8 cellular contexts compared by ENCODE assay signal in genomic region chr4:151801547-151802516, GRCh38. TPM values are rescaled to one million over a fixed set of nuclear protein-coding genes. Genes with fewer than 3 reads are reported as not detected.
DNase-seq lines count a peak whose midpoint lies in the region; ATAC-seq, FAIRE-seq and TF ChIP-seq lines count a peak whose summit lies in the region.

No MANE protein-coding gene starts in this region.

- no peak overlapping the region for H3K9ac ChIP-seq in astrocyte (ENCODE audit: low read length)

- H3K27me3 Mint-ChIP-seq in T-helper 2 cell treated with Interferon-gamma antibody and Interleukin-4, amounts not matched to agents 5 μg/mL and 100 μg/mL, for 36 hours (ENCODE audit: low read depth), result no peaks in the 10 kb centered on the region
- no peaks in the 10 kb centered on the region for H3K27me3 Mint-ChIP-seq in astrocyte (ENCODE audit: low read depth, unreplicated experiment)

- H3K4me2 ChIP-seq in astrocyte (ENCODE audit: low read length), result no peak overlapping the region

- intact Hi-C loops in left lung (cut with DNase I), result no loop called here

- no peak overlapping the region for H3K27ac Mint-ChIP-seq in T-helper 2 cell treated with Interferon-gamma antibody and Interleukin-4, amounts not matched to agents 5 μg/mL and 100 μg/mL, for 36 hours
- no peak overlapping the region for H3K27ac Mint-ChIP-seq in astrocyte (ENCODE audit: unreplicated experiment)

- H2AFZ ChIP-seq in astrocyte (ENCODE audit: low read depth, low read length), result no peak overlapping the region

- no peak for FAIRE-seq in astrocyte (lab: Jason Lieb, UNC)

- H3K27ac ChIP-seq in astrocyte (ENCODE audit: low read depth, low read length) (no peak overlapping the region), left lung (no peak overlapping the region)

- H3K36me3 ChIP-seq in astrocyte (ENCODE audit: insufficient read depth, low read length) (no peaks in the 10 kb centered on the region), left lung (no peaks in the 10 kb centered on the region)

- H3K4me3 Mint-ChIP-seq in T-helper 2 cell treated with Interferon-gamma antibody and Interleukin-4, amounts not matched to agents 5 μg/mL and 100 μg/mL, for 36 hours, result no peak overlapping the region
- no peak overlapping the region for H3K4me3 Mint-ChIP-seq in astrocyte (ENCODE audit: unreplicated experiment)

- no peaks in the 10 kb centered on the region for H3K4me1 Mint-ChIP-seq in T-helper 2 cell treated with Interferon-gamma antibody and Interleukin-4, amounts not matched to agents 5 μg/mL and 100 μg/mL, for 36 hours (ENCODE audit: low read depth)
- H3K4me1 Mint-ChIP-seq in astrocyte (ENCODE audit: low read depth, unreplicated experiment), result peaks cover 18% of the 10 kb centered on the region

- H3K4me3 ChIP-seq in astrocyte (ENCODE audit: insufficient read depth, low read depth, low read length), result no peak overlapping the region
- H3K4me3 ChIP-seq in left lung, result no peak overlapping the region

- no peaks in the 10 kb centered on the region for H3K27me3 ChIP-seq in astrocyte (ENCODE audit: insufficient read depth, low read length)
- H3K27me3 ChIP-seq in left lung, result no peaks in the 10 kb centered on the region

- peak; percentile 85 for TF ChIP-seq CTCF in astrocyte (IDR thresholded peaks at IDR 0.05; ENCODE audit: insufficient read depth, low read depth, low read length)
- peak; percentile 76 to 84 for TF ChIP-seq CTCF in left lung (IDR thresholded peaks at IDR 0.05)

- H3K4me1 ChIP-seq in astrocyte (ENCODE audit: insufficient read depth, low read length) (peaks cover 8% of the 10 kb centered on the region), left lung (no peaks in the 10 kb centered on the region)

- no peaks in the 10 kb centered on the region for H3K9me3 ChIP-seq in astrocyte (ENCODE audit: insufficient read depth, low read depth, low read length)
- H3K9me3 ChIP-seq in left lung, result no peaks in the 10 kb centered on the region

- peak; percentile 80 for DNase-seq in DMS 273 (lab: John Stamatoyannopoulos, UW; ENCODE audit: unreplicated experiment)
- no peak for DNase-seq in DMS 273 treated with DMSO at 0.1 percent for 48 hours (lab: John Stamatoyannopoulos, UW)
- DNase-seq in HK-2 (ENCODE audit: unreplicated experiment), result peak; percentile 37
- peak; percentile 20 for DNase-seq in T-helper 2 cell treated with Interferon-gamma antibody and Interleukin-4, amounts not matched to agents 5 μg/mL and 100 μg/mL, for 36 hours (ENCODE audit: low spot score)
- DNase-seq in astrocyte (ENCODE audit: low read depth), result no peak
- DNase-seq in left lung, result no peak
- DNase-seq in stimulated activated CD8-positive, alpha-beta memory T cell treated with anti-CD3 and anti-CD28 coated beads, Interleukin-2, amount 100 ng/mL, for 1 hour (ENCODE audit: low read depth in 2 of 2), result peak; percentile 5 to 26

- no peaks in the 10 kb centered on the region for H3K9me3 Mint-ChIP-seq in T-helper 2 cell treated with Interferon-gamma antibody and Interleukin-4, amounts not matched to agents 5 μg/mL and 100 μg/mL, for 36 hours
- H3K9me3 Mint-ChIP-seq in astrocyte (ENCODE audit: unreplicated experiment), result no peaks in the 10 kb centered on the region

- H3K36me3 Mint-ChIP-seq in T-helper 2 cell treated with Interferon-gamma antibody and Interleukin-4, amounts not matched to agents 5 μg/mL and 100 μg/mL, for 36 hours (ENCODE audit: low read depth), result no peaks in the 10 kb centered on the region
- H3K36me3 Mint-ChIP-seq in astrocyte (ENCODE audit: low read depth, unreplicated experiment), result no peaks in the 10 kb centered on the region

- H4K20me1 ChIP-seq in astrocyte (ENCODE audit: insufficient read depth, low read length), result no peaks in the 10 kb centered on the region

- peak; percentile 72 for ATAC-seq in left lung
- ATAC-seq in GM19328 (IDR thresholded peaks at IDR 0.05; ENCODE audit: unreplicated experiment), result no peak

- no peaks in the 10 kb centered on the region for H3K79me2 ChIP-seq in astrocyte (ENCODE audit: insufficient read depth, low read length)

RNA-seq across cellular contexts. Expression of gene GATB, which starts 41.0 kb away (rescaled TPM):
- total RNA-seq in astrocyte (16.4 and 20.8 TPM in 2 replicates), left lung (10 to 100 TPM; 12.9 to 13.3 TPM)

Comparison
In these comparisons a context has a peak if more than half of its experiments do, and no peak if none do; other contexts are left out.
1. DNase-seq: peak in DMS 273 (single experiment), HK-2 (single experiment), T-helper 2 cell treated with Interferon-gamma antibody and Interleukin-4, amounts not matched to agents 5 μg/mL and 100 μg/mL, for 36 hours (single experiment) and stimulated activated CD8-positive, alpha-beta memory T cell treated with anti-CD3 and anti-CD28 coated beads, Interleukin-2, amount 100 ng/mL, for 1 hour (2 of 2); none in DMS 273 treated with DMSO at 0.1 percent for 48 hours (single experiment), astrocyte (single experiment) and left lung (0 of 2).